In genomic region chrX:47885501-47885900, GRCh38 we compare ENCODE assay signal across 22 cellular contexts.
"Had no signal": no experiment of that assay in that cellular context is flagged by ENCODE, and none has a peak within 500 bp of the region (broad histone marks: within the 10 kb centered on the region; RNA-seq: fewer than 3 reads in every experiment).

No MANE protein-coding gene starts in this region.

- ATAC-seq: stimulated activated effector memory CD8-positive, alpha-beta T cell treated with anti-CD3 and anti-CD28 coated beads, Interleukin-12 subunit alpha, Interleukin-12 subunit beta, amount 100 ng/mL, for 72 hours; stimulated activated memory B cell treated with anti-CD40 and anti-IgM and Interleukin-4, amounts not matched to agents 10 μg/mL and 1 μg/mL and 100 μg/mL, for 72 hours; stimulated activated naive B cell treated with anti-CD40 and anti-IgM and Interleukin-4, amounts not matched to agents 10 μg/mL and 1 μg/mL and 100 μg/mL, for 72 hours; stimulated activated naive CD8-positive, alpha-beta T cell treated with anti-CD3 and anti-CD28 coated beads, Interleukin-15, amount 100 ng/mL, for 72 hours; stimulated activated naive CD8-positive, alpha-beta T cell treated with anti-CD3 and anti-CD28 coated beads, Interleukin-15, Interleukin-2, amounts not matched to agents 100 U/mL and 50 U/mL, for 24 hours; upper lobe of right lung had no signal

- DNase-seq: stimulated activated CD4-positive, alpha-beta T cell treated with anti-CD3 and anti-CD28 coated beads, Interleukin-2, amount 100 ng/mL, for 48 hours; stimulated activated CD4-positive, alpha-beta T cell treated with anti-CD3 and anti-CD28 coated beads, Interleukin-4, amount 100 ng/mL, for 1 hour; stimulated activated CD4-positive, alpha-beta T cell treated with anti-CD3 and anti-CD28 coated beads, Interleukin-4, amount 100 ng/mL, for 24 hours; stimulated activated CD4-positive, alpha-beta T cell treated with anti-CD3 and anti-CD28 coated beads, Interleukin-4, amount 100 ng/mL, for 4 hours; stimulated activated CD8-positive, alpha-beta memory T cell treated with anti-CD3 and anti-CD28 coated beads, Interleukin-4, amount 100 ng/mL, for 48 hours; stimulated activated naive B cell treated with anti-CD40 and anti-IgM and Interleukin-4, amounts not matched to agents 10 μg/mL and 1 μg/mL and 100 μg/mL, for 72 hours; stimulated activated naive CD4-positive, alpha-beta T cell; stimulated activated naive CD4-positive, alpha-beta T cell treated with Interleukin-2 at 50 U/mL for 16 hours; stimulated activated naive CD8-positive, alpha-beta T cell treated with anti-CD3 and anti-CD28 coated beads, Interleukin-15, amount 100 ng/mL, for 72 hours; stimulated activated naive CD8-positive, alpha-beta T cell treated with anti-CD3 and anti-CD28 coated beads, Interleukin-15, Interleukin-2, amounts not matched to agents 100 U/mL and 50 U/mL, for 24 hours; stomach; substantia nigra; testis; thyroid gland; tibial artery; transverse colon; trophoblast cell; upper lobe of left lung; upper lobe of right lung; uterus had no signal
